ENCODE assay signal across 15 cellular contexts in the genomic region with DNA sequence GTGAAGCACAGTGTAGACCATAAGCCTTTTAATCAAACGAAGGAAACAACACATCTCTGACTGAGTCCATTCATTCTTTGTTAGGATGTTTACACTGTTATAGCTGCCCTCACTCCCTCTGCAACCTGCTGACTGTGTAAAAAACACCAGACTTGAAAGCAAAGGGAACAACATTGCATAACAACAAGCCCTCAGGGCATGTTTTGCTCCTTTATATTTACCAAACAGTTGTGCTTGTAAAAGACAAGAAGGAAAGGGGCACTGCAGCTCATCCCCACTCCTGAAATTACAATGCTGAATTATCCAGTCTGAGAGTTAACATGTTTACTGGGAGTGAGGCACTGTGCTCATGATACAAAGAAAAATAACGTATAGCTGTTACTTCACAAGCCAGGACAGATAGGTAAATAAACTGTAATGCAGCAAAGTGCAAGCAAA. TPM values are rescaled to one million over a fixed set of nuclear protein-coding genes. Genes with fewer than 3 reads are reported as not detected.
DNase-seq lines count a peak whose midpoint lies in the region; ATAC-seq, FAIRE-seq and TF ChIP-seq lines count a peak whose summit lies in the region.
"Had no signal": no experiment of that assay in that cellular context is flagged by ENCODE, and none has a peak within 500 bp of the region (broad histone marks: within the 10 kb centered on the region; RNA-seq: fewer than 3 reads in every experiment).

No MANE protein-coding gene starts in this region.

- no peak for ATAC-seq in GM18519 (IDR thresholded peaks at IDR 0.05; ENCODE audit: low FRiP score, unreplicated experiment)
- ATAC-seq: left lung had no signal

- H2BK15ac ChIP-seq in H1 (ENCODE audit: low read length) = no peak overlapping the region

- POLR2A ChIA-PET in H1 (lab: Charles Lee; ENCODE audit: partially characterized antibody) = no interaction called here
- POLR2A ChIA-PET in activated CD4-positive, alpha-beta memory T cell treated with anti-CD3 and anti-CD28 coated beads for 36 hours (lab: Charles Lee) = interaction anchor here (0.8 kb wide), 1 partner anchor 47 kb away, joined by 3 read pairs; the partner anchor contains the start of gene RAB30

- 21% methylated on average over 2 of the region's 2 CpGs; no CpG with 5 or more reads in 1 of the 2 experiments for WGBS in H1 (ENCODE audit: extremely low coverage in 1 of 2, insufficient coverage in 1 of 2, insufficient read length in 1 of 2, insufficient replicate concordance in 2 of 2, low coverage in 1 of 2, low lambda C conversion rate in 2 of 2, missing lambda C conversion rate in 1 of 2), 2 experiments

- no peak overlapping the region for H3K56ac ChIP-seq in H1 (replicated peaks; ENCODE audit: insufficient read length, low read depth, low read length)

- no peak overlapping the region for H3K4me3 ChIP-seq in H1 (ENCODE audit: extremely low read depth in 1 of 4, insufficient read depth in 2 of 4, low read depth in 3 of 4, low read length in 4 of 4)
- no peak overlapping the region for H3K4me3 ChIP-seq in neural progenitor cell
- H3K4me3 ChIP-seq: left lung, pancreas, transverse colon had no signal

- H3K27me3 ChIP-seq in H1 (replicated peaks in 1 of 4; ENCODE audit: control insufficient read depth in 3 of 4, extremely low read depth in 1 of 4, insufficient read depth in 3 of 4, low read length in 3 of 4) (no peaks in the 10 kb centered on the region), neural progenitor cell (no peaks in the 10 kb centered on the region)
- H3K27me3 ChIP-seq: left lung, pancreas, transverse colon had no signal

- H3K4me3 Mint-ChIP-seq in neural progenitor cell = no peak overlapping the region
- no peak overlapping the region for H3K4me3 Mint-ChIP-seq in activated CD4-positive, alpha-beta memory T cell treated with anti-CD3 and anti-CD28 coated beads for 36 hours

- no peak overlapping the region for H2BK120ac ChIP-seq in H1 (replicated peaks; ENCODE audit: low read depth, low read length)

- no peaks in the 10 kb centered on the region for H3K79me1 ChIP-seq in H1 (ENCODE audit: low read depth, low read length)

- no peak overlapping the region for H3K14ac ChIP-seq in H1 (ENCODE audit: insufficient read length)

- no peak overlapping the region for H3K4ac ChIP-seq in H1 (replicated peaks; ENCODE audit: insufficient read length, low read depth, low read length)

- no peak overlapping the region for H3K23ac ChIP-seq in H1 (ENCODE audit: insufficient read length)

- H3K9me3 ChIP-seq in H1 (ENCODE audit: insufficient read depth in 2 of 2, low read depth in 1 of 2, low read length in 1 of 2) = no peaks in the 10 kb centered on the region
- H3K9me3 ChIP-seq in neural progenitor cell (ENCODE audit: low read depth) = no peaks in the 10 kb centered on the region
- H3K9me3 ChIP-seq: left lung, pancreas, transverse colon had no signal

- no peak overlapping the region for H2BK5ac ChIP-seq in H1 (ENCODE audit: low read depth, low read length)

- no peak overlapping the region for H4K5ac ChIP-seq in H1 (ENCODE audit: insufficient read length, low read depth, low read length)

- DNase-seq in GM12891 (ENCODE audit: insufficient read length, low spot score) (no peak), NCI-H345 (lab: John Stamatoyannopoulos, UW) (peak; percentile 90), H1 (ENCODE audit: low read depth in 1 of 2, low spot score in 2 of 2) (no peak), neural progenitor cell (ENCODE audit: low spot score) (no peak), glomerular visceral epithelial cell (ENCODE audit: extremely low spot score) (no peak), HK-2 (ENCODE audit: unreplicated experiment) (no peak)
- DNase-seq in activated CD4-positive, alpha-beta memory T cell treated with anti-CD3 and anti-CD28 coated beads for 36 hours = no peak
- DNase-seq: activated CD8-positive, alpha-beta memory T cell treated with anti-CD3 and anti-CD28 coated beads, Interleukin-2, amount 50 U/mL, for 4 hours; DMS 273 treated with DMSO at 0.1 percent for 48 hours; left lung; NCI-H524; pancreas; T-helper 9 cell; transverse colon had no signal

- H3K27me3 Mint-ChIP-seq in neural progenitor cell (ENCODE audit: insufficient read depth, low read depth) = no peaks in the 10 kb centered on the region
- H3K27me3 Mint-ChIP-seq in activated CD4-positive, alpha-beta memory T cell treated with anti-CD3 and anti-CD28 coated beads for 36 hours = no peaks in the 10 kb centered on the region

- H3K18ac ChIP-seq in H1 (ENCODE audit: extremely low read depth, low read length) = no peak overlapping the region

- H2BK12ac ChIP-seq in H1 (ENCODE audit: low read depth, low read length) = no peak overlapping the region

- no peak overlapping the region for H3K27ac Mint-ChIP-seq in neural progenitor cell
- no peak overlapping the region for H3K27ac Mint-ChIP-seq in activated CD4-positive, alpha-beta memory T cell treated with anti-CD3 and anti-CD28 coated beads for 36 hours

- CTCF ChIA-PET in H1 (lab: Charles Lee; ENCODE audit: partially characterized antibody) = interaction anchor here (1.1 kb wide), 1 partner anchor 18 kb away, joined by 4 read pairs; no protein-coding TSS in a partner anchor
- CTCF ChIA-PET in activated CD4-positive, alpha-beta memory T cell treated with anti-CD3 and anti-CD28 coated beads for 36 hours (lab: Charles Lee) = no interaction called here

- H2AFZ ChIP-seq in H1 (ENCODE audit: low read length) = no peak overlapping the region
- H2AFZ ChIP-seq in neural progenitor cell (replicated peaks) = no peak overlapping the region

- H3K4me2 ChIP-seq in H1 (ENCODE audit: insufficient read depth in 1 of 2, low read depth in 2 of 2, low read length in 2 of 2) (peak overlapping the region; percentile 15; a peak in 1 of 4 replicates), neural progenitor cell (peak overlapping the region; percentile 0)

- no peaks in the 10 kb centered on the region for H3K9me3 Mint-ChIP-seq in neural progenitor cell
- H3K9me3 Mint-ChIP-seq in activated CD4-positive, alpha-beta memory T cell treated with anti-CD3 and anti-CD28 coated beads for 36 hours = no peaks in the 10 kb centered on the region

- TF ChIP-seq CTCF in H1 (IDR thresholded peaks at IDR 0.05; ENCODE audit: control extremely low read depth in 1 of 3, insufficient read depth in 1 of 3, low read depth in 1 of 3, low read length in 3 of 3) (no peak), neural progenitor cell (IDR thresholded peaks at IDR 0.05) (no peak)

- H4K91ac ChIP-seq in H1 (replicated peaks; ENCODE audit: insufficient read length, low read length) = no peak overlapping the region

- no peaks in the 10 kb centered on the region for H3F3A ChIP-seq in neural progenitor cell (ENCODE audit: low read depth)

- no peak for TF ChIP-seq RAD21 in H1 (IDR thresholded peaks at IDR 0.05 in 1 of 2, conservative IDR thresholded peaks at IDR 0.05 in 1 of 2; ENCODE audit: low read depth in 2 of 2, low read length in 2 of 2)

- no peak overlapping the region for H3K9ac ChIP-seq in H1 (replicated peaks in 1 of 4; ENCODE audit: extremely low read depth in 1 of 4, low read depth in 3 of 4, low read length in 3 of 4)
- no peak overlapping the region for H3K9ac ChIP-seq in neural progenitor cell

- intact Hi-C loops in activated CD4-positive, alpha-beta memory T cell treated with anti-CD3 and anti-CD28 coated beads for 36 hours (cut with micrococcal nuclease) = no loop called here

- no peak overlapping the region for H2BK20ac ChIP-seq in H1 (ENCODE audit: low read length)

- H3K4me1 Mint-ChIP-seq in neural progenitor cell = peaks cover 19% of the 10 kb centered on the region
- peaks cover 14% of the 10 kb centered on the region for H3K4me1 Mint-ChIP-seq in activated CD4-positive, alpha-beta memory T cell treated with anti-CD3 and anti-CD28 coated beads for 36 hours (ENCODE audit: low read depth)

- H3K36me3 Mint-ChIP-seq in neural progenitor cell = no peaks in the 10 kb centered on the region
- H3K36me3 Mint-ChIP-seq in activated CD4-positive, alpha-beta memory T cell treated with anti-CD3 and anti-CD28 coated beads for 36 hours = no peaks in the 10 kb centered on the region

- H2AK5ac ChIP-seq in H1 (ENCODE audit: low read depth, low read length) = no peak overlapping the region

- H3K79me2 ChIP-seq in H1 (ENCODE audit: control insufficient read depth in 1 of 2, insufficient read depth in 2 of 2, low read length in 2 of 2) = no peaks in the 10 kb centered on the region; a peak in 1 of 4 replicates
- no peaks in the 10 kb centered on the region for H3K79me2 ChIP-seq in neural progenitor cell (ENCODE audit: low read depth)

- no peaks in the 10 kb centered on the region for H3K23me2 ChIP-seq in H1 (ENCODE audit: low read depth, low read length)

- TF ChIP-seq EP300 in H1 (IDR thresholded peaks at IDR 0.05; ENCODE audit: borderline replicate concordance in 1 of 2, low read depth in 2 of 2, low read length in 2 of 2) = no peak

- H4K20me1 ChIP-seq in H1 (replicated peaks in 1 of 2; ENCODE audit: control insufficient read depth in 1 of 2, insufficient read depth in 2 of 2, low read length in 2 of 2) (no peaks in the 10 kb centered on the region), neural progenitor cell (ENCODE audit: low read depth) (no peaks in the 10 kb centered on the region)

- FAIRE-seq in GM12891 (lab: Jason Lieb, UNC) (peak; percentile 66), H1 (lab: Jason Lieb, UNC) (no peak)
- FAIRE-seq: pancreas had no signal

- H3K36me3 ChIP-seq in H1 (ENCODE audit: control insufficient read depth in 2 of 4, insufficient read depth in 4 of 4, low read length in 3 of 4) (no peaks in the 10 kb centered on the region), neural progenitor cell (no peaks in the 10 kb centered on the region)
- H3K36me3 ChIP-seq: left lung, pancreas, transverse colon had no signal

- TF ChIP-seq POLR2A in GM12891 (IDR thresholded peaks at IDR 0.05; ENCODE audit: low read depth, low read length) (no peak), H1 (IDR thresholded peaks at IDR 0.05; ENCODE audit: control extremely low read depth in 1 of 2, low read depth in 2 of 2, low read length in 2 of 2) (no peak)

- H3K4me1 ChIP-seq in H1 (replicated peaks in 1 of 4; ENCODE audit: control insufficient read depth in 3 of 4, insufficient read depth in 4 of 4, low read length in 3 of 4) (peaks cover 0 to 9% (median 7%) of the 10 kb centered on the region in 4 experiments; a peak in 4 of 7 replicates), neural progenitor cell (peaks cover 15% of the 10 kb centered on the region)
- H3K4me1 ChIP-seq: pancreas had no signal

- H3K27ac ChIP-seq in H1 (ENCODE audit: low read depth, low read length) = no peak overlapping the region
- no peak overlapping the region for H3K27ac ChIP-seq in neural progenitor cell
- H3K27ac ChIP-seq: left lung, pancreas had no signal

- no peak overlapping the region for H4K8ac ChIP-seq in H1 (ENCODE audit: extremely low read depth, insufficient read depth, low read length)

RNA-seq across cellular contexts. Expression of gene RAB30, which starts 46.4 kb away (rescaled TPM):
- polyA plus RNA-seq in GM12891 (2012; ENCODE audit: low read depth, missing spikeins) = 17.7 TPM
- total RNA-seq in H1 (2021; fragmentation: NEBNext Ultra II Directional; extraction: Animal tissue kit (Norgen Biotek cat#: 25700)) = 9.2 and 11.7 TPM in 2 replicates
- polyA plus RNA-seq in H1 (2011; rRNA removed) = 1.2 and 1.6 TPM in 2 replicates
- polyA plus RNA-seq in H1 (2011; cell fraction: cytosol; rRNA removed) = 2.0 TPM
- 1.5 TPM for polyA plus RNA-seq in H1 (2011; cell fraction: nucleus; rRNA removed)
- 4.1 to 7.9 TPM (median 5.5 TPM) in 4 replicates for polyA plus RNA-seq in H1 (2012, experiment 1 of 2)
- 0.75 TPM for polyA plus RNA-seq in H1 (2012, experiment 2 of 2)
- 2.7 TPM for polyA plus RNA-seq in H1 (2013, experiment 1 of 2)
- 3.4 TPM for polyA plus RNA-seq in H1 (2013, experiment 2 of 2)
- 8.8 and 9.6 TPM in 2 replicates for polyA minus RNA-seq in H1 (2011; rRNA and poly(A)+ RNA removed)
- 3.0 TPM for polyA minus RNA-seq in H1 (2011; cell fraction: cytosol; rRNA and poly(A)+ RNA removed)
- 7.0 TPM for polyA minus RNA-seq in H1 (2011; cell fraction: nucleus; rRNA and poly(A)+ RNA removed)
- total RNA-seq in neural progenitor cell (ENCODE audit: low replicate concordance) = 3.6 and 12.3 TPM in 2 replicates
- total RNA-seq in activated CD4-positive, alpha-beta memory T cell treated with anti-CD3 and anti-CD28 coated beads for 36 hours = 10 to 100 TPM; 11.5 to 12.9 TPM
